Comparison of ENCODE assay signal across 18 cellular contexts in the genomic region with DNA sequence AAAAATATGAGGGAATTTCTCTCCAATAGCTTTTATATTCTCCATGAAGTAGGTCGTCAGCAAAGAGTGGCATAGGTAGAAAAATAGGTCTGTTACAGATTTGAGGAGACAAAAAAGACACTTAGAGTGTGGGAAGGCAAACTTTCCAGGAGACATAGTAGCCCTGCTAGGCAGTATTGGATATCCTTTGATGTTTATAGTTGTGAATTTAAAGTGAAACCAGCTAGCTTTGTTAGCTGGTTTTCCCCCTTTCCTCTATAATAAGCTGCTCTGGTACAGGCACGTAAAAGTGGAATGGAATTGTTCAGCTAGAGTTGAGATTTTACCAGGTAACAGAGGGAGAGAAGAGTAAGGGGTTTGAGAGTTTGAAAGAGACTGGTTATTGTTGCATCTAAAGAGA.
"Had no signal": no experiment of that assay in that cellular context is flagged by ENCODE, and none has a peak within 500 bp of the region (broad histone marks: within the 10 kb centered on the region; RNA-seq: fewer than 3 reads in every experiment).

No MANE protein-coding gene starts in this region.

- H3K9ac ChIP-seq: parathyroid adenoma had no signal

- H3K27ac Mint-ChIP-seq: activated naive CD8-positive, alpha-beta T cell treated with anti-CD3 and anti-CD28 coated beads for 36 hours; nephron; T-helper 17 cell had no signal

- H3K4me3 Mint-ChIP-seq: activated naive CD8-positive, alpha-beta T cell treated with anti-CD3 and anti-CD28 coated beads for 36 hours; nephron; T-helper 17 cell had no signal

- ATAC-seq: heart left ventricle, left colon, sciatic nerve, T-helper 17 cell, upper lobe of right lung had no signal

- H3K27ac ChIP-seq: epithelial cell of prostate, heart left ventricle, parathyroid adenoma, upper lobe of right lung had no signal

- H3K27me3 ChIP-seq: heart left ventricle, upper lobe of right lung had no signal

- H3K4me1 Mint-ChIP-seq: nephron had no signal

- H3K4me3 ChIP-seq: heart left ventricle, upper lobe of right lung had no signal

- H2AFZ ChIP-seq: parathyroid adenoma had no signal

- DNase-seq: activated naive CD8-positive, alpha-beta T cell treated with anti-CD3 and anti-CD28 coated beads for 36 hours; activated T-cell treated with anti-CD3 and anti-CD28 coated beads, Interleukin-2, amount 50 U/mL, for 1 hour; cerebellar nuclear complex; cortex of kidney; heart left ventricle; islet precursor cell; left colon; mesenchymal stem cell; small intestine; stimulated activated CD4-positive, alpha-beta T cell treated with anti-CD3 and anti-CD28 coated beads, Interleukin-15, amount 100 ng/mL, for 24 hours; stimulated activated CD8-positive, alpha-beta memory T cell treated with anti-CD3 and anti-CD28 coated beads, Interleukin-4, amount 100 ng/mL, for 48 hours; stimulated activated naive CD4-positive, alpha-beta T cell; T-helper 17 cell; upper lobe of right lung had no signal

- H3K27me3 Mint-ChIP-seq: activated naive CD8-positive, alpha-beta T cell treated with anti-CD3 and anti-CD28 coated beads for 36 hours; T-helper 17 cell had no signal

- H3K9me3 ChIP-seq: upper lobe of right lung had no signal

- H3K36me3 ChIP-seq: heart left ventricle, upper lobe of right lung had no signal
